ENCODE assay signal across 10 cellular contexts in the genomic region with DNA sequence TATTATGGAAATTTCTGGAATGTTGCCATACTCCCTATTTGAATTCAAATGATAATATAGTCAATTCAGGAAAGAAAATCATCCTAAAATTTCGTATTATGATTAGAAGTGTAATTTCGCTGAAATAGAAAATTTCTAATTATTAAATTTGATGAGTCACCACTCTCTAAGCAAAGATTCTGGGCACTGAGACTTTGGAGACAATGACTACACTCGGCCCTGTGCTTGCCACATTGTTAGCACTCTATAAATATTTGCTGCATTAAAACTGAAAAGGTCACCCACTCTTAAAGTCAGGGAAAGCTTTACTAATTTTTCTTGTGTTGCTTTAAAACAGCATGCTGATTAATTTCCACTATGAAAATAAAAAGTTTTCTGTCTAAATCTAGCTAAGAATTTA.
DNase-seq lines count a peak whose midpoint lies in the region; ATAC-seq and TF ChIP-seq lines count a peak whose summit lies in the region.
"Had no signal": no experiment of that assay in that cellular context is flagged by ENCODE, and none has a peak within 500 bp of the region (broad histone marks: within the 10 kb centered on the region; RNA-seq: fewer than 3 reads in every experiment).

No MANE protein-coding gene starts in this region.

- no peak for TF ChIP-seq CTCF in CD4-positive, alpha-beta T cell (IDR thresholded peaks at IDR 0.05)
- TF ChIP-seq CTCF in mesothelial cell of epicardium (IDR thresholded peaks at IDR 0.05; ENCODE audit: unreplicated experiment) (no peak), esophagus muscularis mucosa (IDR thresholded peaks at IDR 0.05) (no peak)

- peak overlapping the region; percentile 85 for H3K4me3 Mint-ChIP-seq in CD4-positive, alpha-beta T cell
- peak overlapping the region; percentile 56 to 80 for H3K4me3 Mint-ChIP-seq in effector memory CD8-positive, alpha-beta T cell
- no peak overlapping the region for H3K4me3 Mint-ChIP-seq in mesothelial cell of epicardium

- WGBS in esophagus muscularis mucosa, result 71% methylated on average over 3 of the region's 3 CpGs

- CTCF ChIA-PET in CD4-positive, alpha-beta T cell (lab: Charles Lee), result no interaction called here

- H3K4me1 ChIP-seq in esophagus muscularis mucosa, result peaks cover 0 to 7% (median 3%) of the 10 kb centered on the region in 4 donors

- no peaks in the 10 kb centered on the region for H3K36me3 Mint-ChIP-seq in CD4-positive, alpha-beta T cell (ENCODE audit: low read depth)
- no peaks in the 10 kb centered on the region for H3K36me3 Mint-ChIP-seq in effector memory CD8-positive, alpha-beta T cell (ENCODE audit: insufficient read depth)
- H3K36me3 Mint-ChIP-seq in mesothelial cell of epicardium, result no peaks in the 10 kb centered on the region

- H3K27me3 Mint-ChIP-seq in CD4-positive, alpha-beta T cell, result no peaks in the 10 kb centered on the region
- H3K27me3 Mint-ChIP-seq in effector memory CD8-positive, alpha-beta T cell, result no peaks in the 10 kb centered on the region
- H3K27me3 Mint-ChIP-seq in mesothelial cell of epicardium (ENCODE audit: low read depth), result no peaks in the 10 kb centered on the region

- H3K4me3 ChIP-seq in esophagus muscularis mucosa, result no peak overlapping the region

- TF ChIP-seq POLR2A in esophagus muscularis mucosa (IDR thresholded peaks at IDR 0.05; ENCODE audit: low read depth), result no peak

- POLR2A ChIA-PET in CD4-positive, alpha-beta T cell (lab: Charles Lee), result no interaction called here

- intact Hi-C loops in CD4-positive, alpha-beta T cell (cut with DNase I, micrococcal nuclease), result no loop called here
- intact Hi-C loops in esophagus muscularis mucosa (cut with DNase I), result no loop called here

- no peak overlapping the region for H3K27ac ChIP-seq in CD4-positive, alpha-beta T cell (ENCODE audit: low read depth, low read length)
- no peak overlapping the region for H3K27ac ChIP-seq in esophagus muscularis mucosa (replicated peaks in 1 of 4)
- H3K27ac ChIP-seq: esophagus squamous epithelium, HL-60 had no signal

- ATAC-seq in CD4-positive, alpha-beta T cell (ENCODE audit: poor library complexity), result no peak
- ATAC-seq in GM19455 (IDR thresholded peaks at IDR 0.05; ENCODE audit: unreplicated experiment) (peak; percentile 33), HG03432 (IDR thresholded peaks at IDR 0.05; ENCODE audit: unreplicated experiment) (peak; percentile 27)
- no peak for ATAC-seq in effector memory CD8-positive, alpha-beta T cell (replicated peaks)

- no peak for TF ChIP-seq EP300 in esophagus muscularis mucosa (IDR thresholded peaks at IDR 0.05)

- no peaks in the 10 kb centered on the region for H3K27me3 ChIP-seq in CD4-positive, alpha-beta T cell (ENCODE audit: control insufficient read depth, insufficient read depth, low read length)
- H3K27me3 ChIP-seq in esophagus muscularis mucosa, result no peaks in the 10 kb centered on the region
- H3K27me3 ChIP-seq: esophagus squamous epithelium had no signal

- H3K27ac Mint-ChIP-seq in CD4-positive, alpha-beta T cell, result no peak overlapping the region
- H3K27ac Mint-ChIP-seq in effector memory CD8-positive, alpha-beta T cell, result peak overlapping the region; percentile 23 to 72
- no peak overlapping the region for H3K27ac Mint-ChIP-seq in mesothelial cell of epicardium

- H3K4me1 Mint-ChIP-seq in CD4-positive, alpha-beta T cell (ENCODE audit: low read depth), result peaks cover 30% of the 10 kb centered on the region
- H3K4me1 Mint-ChIP-seq in effector memory CD8-positive, alpha-beta T cell (ENCODE audit: low read depth in 2 of 2), result peaks cover 15 to 25% of the 10 kb centered on the region in 2 donors
- peaks cover 18% of the 10 kb centered on the region for H3K4me1 Mint-ChIP-seq in mesothelial cell of epicardium

- no peak for DNase-seq in CD4-positive, alpha-beta T cell
- DNase-seq in effector memory CD8-positive, alpha-beta T cell, result no peak
- DNase-seq in mesothelial cell of epicardium (ENCODE audit: low spot score in 2 of 2, unreplicated experiment in 2 of 2) (no peak), esophagus muscularis mucosa (ENCODE audit: extremely low spot score) (no peak), dedifferentiated amniotic fluid mesenchymal stem cell (ENCODE audit: extremely low spot score) (no peak)
- no peak for DNase-seq in stimulated activated CD4-positive, alpha-beta T cell treated with anti-CD3 and anti-CD28 coated beads, Interleukin-15, amount 100 ng/mL, for 24 hours
- DNase-seq: esophagus squamous epithelium had no signal

- H3K36me3 ChIP-seq in esophagus muscularis mucosa, result no peaks in the 10 kb centered on the region
- H3K36me3 ChIP-seq: esophagus squamous epithelium had no signal

- no peaks in the 10 kb centered on the region for H3K9me3 Mint-ChIP-seq in CD4-positive, alpha-beta T cell
- no peaks in the 10 kb centered on the region for H3K9me3 Mint-ChIP-seq in effector memory CD8-positive, alpha-beta T cell
- no peaks in the 10 kb centered on the region for H3K9me3 Mint-ChIP-seq in mesothelial cell of epicardium

- H3K9me3 ChIP-seq in CD4-positive, alpha-beta T cell (ENCODE audit: control insufficient read depth, low read length), result no peaks in the 10 kb centered on the region
- no peaks in the 10 kb centered on the region for H3K9me3 ChIP-seq in esophagus muscularis mucosa
- H3K9me3 ChIP-seq: esophagus squamous epithelium had no signal

Comparison
In these comparisons a context has a peak if more than half of its experiments do, and no peak if none do; other contexts are left out.
1. ATAC-seq: peak in GM19455 (single experiment) and HG03432 (single experiment); none in CD4-positive, alpha-beta T cell (single experiment) and effector memory CD8-positive, alpha-beta T cell (single experiment).
2. H3K27ac Mint-ChIP-seq: peak in effector memory CD8-positive, alpha-beta T cell (2 of 2); none in CD4-positive, alpha-beta T cell (single experiment) and mesothelial cell of epicardium (single experiment).